ENCODE assay signal across 17 cellular contexts in genomic region chr18:74288041-74288440, GRCh38. TPM values are rescaled to one million over a fixed set of nuclear protein-coding genes. Genes with fewer than 3 reads are reported as not detected.
DNase-seq lines count a peak whose midpoint lies in the region; ATAC-seq, FAIRE-seq and TF ChIP-seq lines count a peak whose summit lies in the region.
"Had no signal": no experiment of that assay in that cellular context is flagged by ENCODE, and none has a peak within 500 bp of the region (broad histone marks: within the 10 kb centered on the region; RNA-seq: fewer than 3 reads in every experiment).

No MANE protein-coding gene starts in this region.

- H3K14ac ChIP-seq in mesenchymal stem cell (ENCODE audit: low read length in 2 of 2): no peak overlapping the region

- no peak overlapping the region for H3K27ac Mint-ChIP-seq in natural killer cell
- no peak overlapping the region for H3K27ac Mint-ChIP-seq in natural killer cell treated with Interleukin-12 subunit alpha and Interleukin-12 subunit beta and Interleukin-15 and Interleukin-18, amount 100 ng/mL, for 72 hours
- H3K27ac Mint-ChIP-seq: activated T-helper 1 cell treated with anti-CD3 and anti-CD28 coated beads, Interleukin-12 subunit alpha, Interleukin-12 subunit beta, Interleukin-2, Interleukin-4 antibody, amounts not matched to agents 30 ng/mL and 10 ng/mL and 1 ng/mL, durations not matched to agents 14 hours and 24 hours and 36 hours; stimulated activated naive CD8-positive, alpha-beta T cell treated with anti-CD3 and anti-CD28 coated beads, Interleukin-15, amount 100 ng/mL, for 72 hours had no signal

- H2BK120ac ChIP-seq in mesenchymal stem cell (ENCODE audit: low read depth, low read length): no peak overlapping the region

- H3K79me1 ChIP-seq in mesenchymal stem cell (replicated peaks; ENCODE audit: low read length, poor library complexity, severe bottlenecking): peaks cover 28% of the 10 kb centered on the region

- no peak for TF ChIP-seq EP300 in GM12878 (IDR thresholded peaks at IDR 0.05; ENCODE audit: borderline replicate concordance in 1 of 2, control insufficient read depth in 1 of 2, low read depth in 2 of 2, low read length in 2 of 2)

- H3K18ac ChIP-seq in mesenchymal stem cell (ENCODE audit: low read depth in 1 of 2, low read length in 2 of 2): no peak overlapping the region

- H3K27me3 ChIP-seq in GM12878 (replicated peaks in 1 of 2; ENCODE audit: control insufficient read depth in 2 of 2, insufficient read depth in 2 of 2, low read length in 1 of 2) (no peaks in the 10 kb centered on the region), mesenchymal stem cell (ENCODE audit: control insufficient read depth in 1 of 2, insufficient read depth in 1 of 2, low read length in 2 of 2) (no peaks in the 10 kb centered on the region)
- H3K27me3 ChIP-seq: esophagus squamous epithelium had no signal

- POLR2A ChIA-PET in GM12878 (lab: Charles Lee): interaction anchor here (0.6 to 1.0 kb wide), 2 partner anchors 13 to 25 kb away, joined by 3 read pairs; no protein-coding TSS in a partner anchor

- no peak overlapping the region for H4K91ac ChIP-seq in mesenchymal stem cell (ENCODE audit: low read length)

- in situ Hi-C loops in GM12878 (cut with MboI): no loop called here

- ATAC-seq in natural killer cell: no peak
- ATAC-seq in natural killer cell treated with Interleukin-12 subunit alpha and Interleukin-12 subunit beta and Interleukin-15 and Interleukin-18, amount 100 ng/mL, for 72 hours: no peak
- no peak for ATAC-seq in GM12878
- no peak for ATAC-seq in HG03039 (IDR thresholded peaks at IDR 0.05; ENCODE audit: unreplicated experiment)
- ATAC-seq: stimulated activated naive CD8-positive, alpha-beta T cell treated with anti-CD3 and anti-CD28 coated beads, Interleukin-15, amount 100 ng/mL, for 72 hours had no signal

- no peaks in the 10 kb centered on the region for H3K27me3 Mint-ChIP-seq in natural killer cell (ENCODE audit: low read depth in 2 of 2)
- no peaks in the 10 kb centered on the region for H3K27me3 Mint-ChIP-seq in natural killer cell treated with Interleukin-12 subunit alpha and Interleukin-12 subunit beta and Interleukin-15 and Interleukin-18, amount 100 ng/mL, for 72 hours
- H3K27me3 Mint-ChIP-seq: stimulated activated naive CD8-positive, alpha-beta T cell treated with anti-CD3 and anti-CD28 coated beads, Interleukin-15, amount 100 ng/mL, for 72 hours had no signal

- no peak overlapping the region for H2BK5ac ChIP-seq in mesenchymal stem cell (ENCODE audit: low read depth, low read length, poor library complexity, severe bottlenecking)

- H2BK12ac ChIP-seq in mesenchymal stem cell (ENCODE audit: low read length in 2 of 2): no peak overlapping the region

- H3K9me3 ChIP-seq in GM12878 (replicated peaks; ENCODE audit: control insufficient read depth, insufficient read depth, low read length): no peaks in the 10 kb centered on the region
- no peaks in the 10 kb centered on the region for H3K9me3 ChIP-seq in mesenchymal stem cell (ENCODE audit: control insufficient read depth, low read length)
- H3K9me3 ChIP-seq: esophagus squamous epithelium, HAP-1 had no signal

- H3K9ac ChIP-seq in GM12878 (ENCODE audit: control insufficient read depth, insufficient read depth, low read length): no peak overlapping the region
- peak overlapping the region; percentile 69 for H3K9ac ChIP-seq in mesenchymal stem cell (ENCODE audit: low read length)
- H3K9ac ChIP-seq: KMS-11 had no signal

- H3K36me3 ChIP-seq in GM12878 (ENCODE audit: control insufficient read depth in 2 of 2, insufficient read depth in 2 of 2, low read length in 1 of 2): no peaks in the 10 kb centered on the region
- H3K36me3 ChIP-seq in mesenchymal stem cell (ENCODE audit: control insufficient read depth in 1 of 2, insufficient read depth in 2 of 2, low read depth in 1 of 2, low read length in 2 of 2): peaks cover 0 to 3% of the 10 kb centered on the region in 2 experiments
- H3K36me3 ChIP-seq: esophagus squamous epithelium, HAP-1 had no signal

- DNase-seq in natural killer cell (no peak), GM12878 (ENCODE audit: low read depth, low spot score) (no peak), mesenchymal stem cell (no peak), amygdala (lab: John Stamatoyannopoulos, UW) (no peak)
- no peak for DNase-seq in natural killer cell treated with Interleukin-12 subunit alpha and Interleukin-12 subunit beta and Interleukin-15 and Interleukin-18, amount 100 ng/mL, for 72 hours (ENCODE audit: low spot score)
- no peak for DNase-seq in stimulated activated CD4-positive, alpha-beta T cell treated with anti-CD3 and anti-CD28 coated beads, Interleukin-15, amount 100 ng/mL, for 24 hours
- no peak for DNase-seq in activated CD4-positive, alpha-beta T cell treated with anti-CD3 and anti-CD28 coated beads for 48 hours
- DNase-seq: esophagus squamous epithelium; NCI-H1694 treated with DMSO at 0.1 percent for 48 hours; SHP77; stimulated activated naive CD8-positive, alpha-beta T cell treated with anti-CD3 and anti-CD28 coated beads, Interleukin-15, amount 100 ng/mL, for 72 hours had no signal

- no peak for FAIRE-seq in GM12878 (lab: Jason Lieb, UNC)

- TF ChIP-seq RAD21 in GM12878 (IDR thresholded peaks at IDR 0.05; ENCODE audit: insufficient read depth, low read depth, low read length): no peak

- H3K4me1 ChIP-seq in GM12878 (ENCODE audit: control insufficient read depth, insufficient read depth, low read length) (peaks cover 3% of the 10 kb centered on the region), mesenchymal stem cell (ENCODE audit: control insufficient read depth, insufficient read depth, low read depth, low read length) (peaks cover 13% of the 10 kb centered on the region)
- H3K4me1 ChIP-seq: HAP-1 had no signal

- H3K23ac ChIP-seq in mesenchymal stem cell (ENCODE audit: low read length in 2 of 2): no peak overlapping the region

- H3K9me3 Mint-ChIP-seq in natural killer cell: no peaks in the 10 kb centered on the region
- H3K9me3 Mint-ChIP-seq in natural killer cell treated with Interleukin-12 subunit alpha and Interleukin-12 subunit beta and Interleukin-15 and Interleukin-18, amount 100 ng/mL, for 72 hours: no peaks in the 10 kb centered on the region
- H3K9me3 Mint-ChIP-seq: activated T-helper 1 cell treated with anti-CD3 and anti-CD28 coated beads, Interleukin-12 subunit alpha, Interleukin-12 subunit beta, Interleukin-2, Interleukin-4 antibody, amounts not matched to agents 30 ng/mL and 10 ng/mL and 1 ng/mL, durations not matched to agents 14 hours and 24 hours and 36 hours; stimulated activated naive CD8-positive, alpha-beta T cell treated with anti-CD3 and anti-CD28 coated beads, Interleukin-15, amount 100 ng/mL, for 72 hours had no signal

- H3K4me3 ChIP-seq in GM12878 (no peak overlapping the region), mesenchymal stem cell (ENCODE audit: insufficient read depth in 1 of 2, low read depth in 1 of 2, low read length in 2 of 2) (peak overlapping the region in 1 of 2 experiments; percentile 70)
- H3K4me3 ChIP-seq: HAP-1, skin epidermis had no signal

- 88% methylated on average over 5 of the region's 5 CpGs for WGBS in GM12878 (ENCODE audit: insufficient coverage, insufficient replicate concordance, low lambda C conversion rate, missing lambda C conversion rate)
- WGBS in mesenchymal stem cell: 90% methylated on average over 5 of the region's 5 CpGs

- TF ChIP-seq POLR2A in GM12878 (IDR thresholded peaks at IDR 0.05; ENCODE audit: low read depth, low read length): no peak

- intact Hi-C loops in natural killer cell (cut with micrococcal nuclease) (no loop called here), GM12878 (cut with micrococcal nuclease; ENCODE audit: unreplicated experiment) (no loop called here)

- no peaks in the 10 kb centered on the region for H4K20me1 ChIP-seq in GM12878 (ENCODE audit: control insufficient read depth, insufficient read depth)

- H3K4ac ChIP-seq in mesenchymal stem cell (ENCODE audit: low read depth in 1 of 2, low read length in 2 of 2): no peak overlapping the region

- H2AFZ ChIP-seq in GM12878 (ENCODE audit: control insufficient read depth, low read depth, low read length) (no peak overlapping the region), mesenchymal stem cell (ENCODE audit: low read depth, low read length) (no peak overlapping the region)

- BruUV-seq in GM12878 (replicated peaks; lab: Mats Ljungman, UMichigan): TSS peak; percentile 22

- H3K4me3 Mint-ChIP-seq in natural killer cell: peak overlapping the region; percentile 62
- H3K4me3 Mint-ChIP-seq in natural killer cell treated with Interleukin-12 subunit alpha and Interleukin-12 subunit beta and Interleukin-15 and Interleukin-18, amount 100 ng/mL, for 72 hours: no peak overlapping the region
- H3K4me3 Mint-ChIP-seq: stimulated activated naive CD8-positive, alpha-beta T cell treated with anti-CD3 and anti-CD28 coated beads, Interleukin-15, amount 100 ng/mL, for 72 hours had no signal

- H2AK5ac ChIP-seq in mesenchymal stem cell (ENCODE audit: low read length, severe bottlenecking): no peak overlapping the region

- no peak overlapping the region for H3K27ac ChIP-seq in GM12878 (ENCODE audit: control insufficient read depth, insufficient read depth)
- H3K27ac ChIP-seq in mesenchymal stem cell (ENCODE audit: low read length, poor library complexity, severe bottlenecking): no peak overlapping the region
- H3K27ac ChIP-seq: KMS-11 had no signal

- H3K4me2 ChIP-seq in GM12878 (ENCODE audit: control insufficient read depth, insufficient read depth) (no peak overlapping the region), mesenchymal stem cell (ENCODE audit: low read length, poor library complexity, severe bottlenecking) (no peak overlapping the region)
- H3K4me2 ChIP-seq: KMS-11 had no signal

- H3K79me2 ChIP-seq in GM12878 (ENCODE audit: control insufficient read depth, insufficient read depth, low read length): peaks cover 5% of the 10 kb centered on the region; the same call in 1 of the 2 replicates

- peaks cover 11 to 12% of the 10 kb centered on the region in 2 donors for H3K4me1 Mint-ChIP-seq in natural killer cell
- H3K4me1 Mint-ChIP-seq in natural killer cell treated with Interleukin-12 subunit alpha and Interleukin-12 subunit beta and Interleukin-15 and Interleukin-18, amount 100 ng/mL, for 72 hours (ENCODE audit: low read depth in 2 of 2): peaks cover 13 to 17% of the 10 kb centered on the region in 2 donors

- no peak overlapping the region for H4K8ac ChIP-seq in mesenchymal stem cell (ENCODE audit: low read length)

- RAD21 ChIA-PET in GM12878 (lab: Charles Lee; ENCODE audit: unreplicated experiment): no interaction called here

- TF ChIP-seq CTCF in natural killer cell (IDR thresholded peaks at IDR 0.05) (no peak), GM12878 (IDR thresholded peaks at IDR 0.05 in 2 of 3, conservative IDR thresholded peaks at IDR 0.05 in 1 of 3; ENCODE audit: control insufficient read depth in 2 of 3, extremely low read depth in 1 of 3, insufficient read depth in 1 of 3, low read depth in 3 of 3, low read length in 3 of 3) (no peak)

- CTCF ChIA-PET in GM12878 (lab: Yijun Ruan, JAX): interaction anchor here (0.9 to 1.1 kb wide), 2 partner anchors 17 to 54 kb away, joined by 3 read pairs; no protein-coding TSS in a partner anchor

- no peak overlapping the region for H2BK15ac ChIP-seq in mesenchymal stem cell (ENCODE audit: low read depth, poor library complexity, severe bottlenecking)

- SMC1A ChIA-PET in GM12878 (lab: Charles Lee; ENCODE audit: uncharacterized antibody, unreplicated experiment): interaction anchor here (1.2 to 1.4 kb wide), 4 partner anchors 10 to 24 kb away, joined by 4 to 6 read pairs (median 4); no protein-coding TSS in a partner anchor

- no peaks in the 10 kb centered on the region for H3K36me3 Mint-ChIP-seq in natural killer cell
- H3K36me3 Mint-ChIP-seq in natural killer cell treated with Interleukin-12 subunit alpha and Interleukin-12 subunit beta and Interleukin-15 and Interleukin-18, amount 100 ng/mL, for 72 hours: no peaks in the 10 kb centered on the region

RNA-seq across cellular contexts. Expression of gene CYB5A, which starts 3.7 kb away (rescaled TPM):
- total RNA-seq in natural killer cell (10 to 100 TPM; 10.4 to 14.6 (median 13.0) TPM), GM12878 (2014; rRNA removed) (63.2 and 76.9 TPM in 2 replicates), GM12878 (2014; rRNA removed; fragmentation: Illumina TruSeq; extraction: Trizol) (63.9 and 68.7 TPM in 2 replicates), GM12878 (2021) (60.2 and 60.4 TPM in 2 replicates)
- 10 to 100 TPM; 27.2 to 55.6 TPM for total RNA-seq in natural killer cell treated with Interleukin-12 subunit alpha and Interleukin-12 subunit beta and Interleukin-15 and Interleukin-18, amount 100 ng/mL, for 72 hours
- total RNA-seq in GM12878 (2013; cell fraction: nucleolus; rRNA removed): 49.2 and 49.6 TPM in 2 replicates
- polyA plus RNA-seq in GM12878 (2011; ENCODE audit: low read depth): 29.6 TPM
- polyA plus RNA-seq in GM12878 (2011; rRNA removed) (106 and 119 TPM in 2 replicates), GM12878 (2014; fragmentation: Illumina TruSeq; extraction: Trizol) (78.6 and 87.4 TPM in 2 replicates), GM12878 (2014; fragmentation: Nextera tagmentation; extraction: Ambion mirVana) (100 to 1,000 TPM; 120 to 129 TPM), GM12878 (2014; rRNA removed) (57.8 and 76.8 TPM in 2 replicates), GM12878 (2016; fragmentation: Nextera tagmentation; extraction: Ambion mirVana) (100 to 1,000 TPM; 119 to 122 TPM)
- 126 and 164 TPM in 2 replicates for polyA plus RNA-seq in GM12878 (2011; cell fraction: cytosol; rRNA removed)
- 57.7 and 65.9 TPM in 2 replicates for polyA plus RNA-seq in GM12878 (2011; cell fraction: nucleus; rRNA removed)
- 46.7 and 56.5 TPM in 2 replicates for polyA plus RNA-seq in GM12878 (2012)
- 30.7 and 34.2 TPM in 2 replicates for polyA minus RNA-seq in GM12878 (2011; rRNA and poly(A)+ RNA removed)
- 8.8 and 20.5 TPM in 2 replicates for polyA minus RNA-seq in GM12878 (2011; cell fraction: cytosol; rRNA and poly(A)+ RNA removed)
- 8.0 and 8.1 TPM in 2 replicates for polyA minus RNA-seq in GM12878 (2011; cell fraction: nucleus; rRNA and poly(A)+ RNA removed)
- 65.7 TPM for polyA plus RNA-seq in mesenchymal stem cell (2013, experiment 1 of 2)
- 74.5 TPM for polyA plus RNA-seq in mesenchymal stem cell (2013, experiment 2 of 2)

RNA-seq across cellular contexts. Expression of gene C18orf63, which starts 27.6 kb away (rescaled TPM):
- total RNA-seq in natural killer cell (not detected), GM12878 (2014; rRNA removed) (not detected in 2 replicates), GM12878 (2014; rRNA removed; fragmentation: Illumina TruSeq; extraction: Trizol) (not detected in 2 replicates), GM12878 (2021) (not detected in 2 replicates)
- not detected for total RNA-seq in natural killer cell treated with Interleukin-12 subunit alpha and Interleukin-12 subunit beta and Interleukin-15 and Interleukin-18, amount 100 ng/mL, for 72 hours
- total RNA-seq in GM12878 (2013; cell fraction: nucleolus; rRNA removed): not detected in 2 replicates
- not detected for polyA plus RNA-seq in GM12878 (2011; ENCODE audit: low read depth)
- polyA plus RNA-seq in GM12878 (2011; rRNA removed) (not detected in 2 replicates), GM12878 (2014; fragmentation: Illumina TruSeq; extraction: Trizol) (not detected in 2 replicates), GM12878 (2014; fragmentation: Nextera tagmentation; extraction: Ambion mirVana) (not detected), GM12878 (2014; rRNA removed) (not detected in 2 replicates), GM12878 (2016; fragmentation: Nextera tagmentation; extraction: Ambion mirVana) (not detected)
- not detected in 2 replicates for polyA plus RNA-seq in GM12878 (2011; cell fraction: cytosol; rRNA removed)
- not detected in 2 replicates for polyA plus RNA-seq in GM12878 (2011; cell fraction: nucleus; rRNA removed)
- not detected in 2 replicates for polyA plus RNA-seq in GM12878 (2012)
- polyA minus RNA-seq in GM12878 (2011; rRNA and poly(A)+ RNA removed): not detected in 2 replicates
- polyA minus RNA-seq in GM12878 (2011; cell fraction: cytosol; rRNA and poly(A)+ RNA removed): not detected in 2 replicates
- not detected in 2 replicates for polyA minus RNA-seq in GM12878 (2011; cell fraction: nucleus; rRNA and poly(A)+ RNA removed)
- not detected for polyA plus RNA-seq in mesenchymal stem cell (2013, experiment 1 of 2)
- not detected for polyA plus RNA-seq in mesenchymal stem cell (2013, experiment 2 of 2)
- total RNA-seq: activated T-helper 1 cell treated with anti-CD3 and anti-CD28 coated beads, Interleukin-12 subunit alpha, Interleukin-12 subunit beta, Interleukin-2, Interleukin-4 antibody, amounts not matched to agents 30 ng/mL and 10 ng/mL and 1 ng/mL, durations not matched to agents 14 hours and 24 hours and 36 hours; esophagus squamous epithelium; lung microvascular endothelial cell had no signal
